15 cellular contexts compared by ENCODE assay signal in the genomic region with DNA sequence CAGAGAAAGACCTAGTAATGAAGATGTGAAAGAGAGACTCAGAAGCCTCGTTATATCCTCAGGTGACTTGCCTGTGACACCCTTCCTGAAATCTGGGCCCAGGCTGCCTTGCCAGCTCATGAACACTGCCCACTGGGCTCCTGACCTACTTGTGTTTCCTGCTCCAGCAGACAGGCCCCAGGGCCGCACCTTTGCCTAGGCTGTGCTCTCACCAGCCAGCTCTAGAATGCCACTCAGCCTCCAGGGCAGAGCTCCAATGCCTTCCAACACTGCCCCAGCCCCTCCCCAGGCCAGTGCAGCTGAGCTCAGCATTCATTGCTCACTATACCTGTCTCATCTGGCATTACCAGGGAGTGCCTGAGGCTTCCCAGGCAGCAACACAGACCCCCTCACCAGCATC.
DNase-seq lines count a peak whose midpoint lies in the region; ATAC-seq and TF ChIP-seq lines count a peak whose summit lies in the region.
"Had no signal": no experiment of that assay in that cellular context is flagged by ENCODE, and none has a peak within 500 bp of the region (broad histone marks: within the 10 kb centered on the region; RNA-seq: fewer than 3 reads in every experiment).

No MANE protein-coding gene starts in this region.

- H3K9me3 ChIP-seq in mammary epithelial cell (replicated peaks; ENCODE audit: insufficient read depth, low read length) (no peaks in the 10 kb centered on the region), skeletal muscle tissue (ENCODE audit: control insufficient read depth in 3 of 3, low read length in 3 of 3) (no peaks in the 10 kb centered on the region)

- H4K20me1 ChIP-seq in mammary epithelial cell (ENCODE audit: insufficient read depth, low read length) = no peaks in the 10 kb centered on the region

- H3K36me3 ChIP-seq in mammary epithelial cell (ENCODE audit: insufficient read depth, low read length) (peaks cover 39% of the 10 kb centered on the region), skeletal muscle tissue (ENCODE audit: control insufficient read depth in 3 of 3, insufficient read depth in 3 of 3, low read length in 3 of 3) (peaks cover 42 to 59% (median 50%) of the 10 kb centered on the region in 3 donors)

- DNase-seq in MCF 10A (ENCODE audit: unreplicated experiment) = no peak
- no peak for DNase-seq in mammary epithelial cell
- peak; percentile 46 for DNase-seq in activated CD4-positive, alpha-beta memory T cell treated with anti-CD3 and anti-CD28 coated beads, Interleukin-2, amount 10 ng/mL, durations not matched to agents 7 days and 5 days
- peak; percentile 62 for DNase-seq in epithelial cell of esophagus (ENCODE audit: low read depth)
- no peak for DNase-seq in NCI-H2171 treated with DMSO at 0.1 percent for 48 hours (lab: John Stamatoyannopoulos, UW)
- DNase-seq: Calu3; NCI-H1417; NCI-H345; stimulated activated CD4-positive, alpha-beta T cell treated with anti-CD3 and anti-CD28 coated beads, Interleukin-4, amount 100 ng/mL, for 1 hour had no signal

- TF ChIP-seq CTCF in MCF 10A (IDR thresholded peaks at IDR 0.05; ENCODE audit: unreplicated experiment) (no peak), mammary epithelial cell (conservative IDR thresholded peaks at IDR 0.05 in 1 of 2, IDR thresholded peaks at IDR 0.05 in 1 of 2; ENCODE audit: extremely low read depth in 1 of 2, insufficient read depth in 1 of 2, low read depth in 1 of 2, low read length in 2 of 2) (no peak), epithelial cell of esophagus (IDR thresholded peaks at IDR 0.05; ENCODE audit: insufficient read depth, low read depth, low read length, missing control alignments) (no peak)

- BruUV-seq in MCF 10A (replicated peaks; lab: Mats Ljungman, UMichigan) (no TSS peak), mammary epithelial cell (replicated peaks; lab: Mats Ljungman, UMichigan) (no TSS peak)

- POLR2A ChIA-PET in MCF 10A (lab: Yijun Ruan, JAX) = interaction anchor here (0.9 to 1.1 kb wide), 4 partner anchors 11 to 204 kb away, joined by 3 to 5 read pairs (median 4); no protein-coding TSS in a partner anchor
- POLR2A ChIA-PET in activated CD4-positive, alpha-beta memory T cell treated with anti-CD3 and anti-CD28 coated beads, Interleukin-2, amount 10 ng/mL, durations not matched to agents 7 days and 5 days (lab: Charles Lee) = interaction anchor here (0.8 kb wide), 1 partner anchor 121 kb away, joined by 3 read pairs; no protein-coding TSS in a partner anchor

- H3K27ac ChIP-seq in mammary epithelial cell (ENCODE audit: insufficient read depth, low read depth, low read length) (no peak overlapping the region), skeletal muscle tissue (ENCODE audit: low read depth, low read length) (peak overlapping the region; percentile 20)

- H3K27me3 ChIP-seq in mammary epithelial cell (ENCODE audit: insufficient read depth, low read length) = no peaks in the 10 kb centered on the region
- no peaks in the 10 kb centered on the region for H3K27me3 ChIP-seq in skeletal muscle tissue (ENCODE audit: control insufficient read depth in 3 of 3, insufficient read depth in 3 of 3, low read length in 3 of 3)

- H3K36me3 Mint-ChIP-seq in MCF 10A (ENCODE audit: insufficient read depth, unreplicated experiment) = peaks cover 100% of the 10 kb centered on the region
- no peaks in the 10 kb centered on the region for H3K36me3 Mint-ChIP-seq in activated CD4-positive, alpha-beta memory T cell treated with anti-CD3 and anti-CD28 coated beads, Interleukin-2, amount 10 ng/mL, durations not matched to agents 7 days and 5 days (ENCODE audit: low read depth)

- WGBS in mammary epithelial cell (ENCODE audit: low coverage, missing lambda C conversion rate) = 91% methylated on average over 2 of the region's 2 CpGs

- peak overlapping the region; percentile 35 for H3K27ac Mint-ChIP-seq in MCF 10A (ENCODE audit: low read depth, unreplicated experiment)
- peak overlapping the region; percentile 35 for H3K27ac Mint-ChIP-seq in activated CD4-positive, alpha-beta memory T cell treated with anti-CD3 and anti-CD28 coated beads, Interleukin-2, amount 10 ng/mL, durations not matched to agents 7 days and 5 days
- H3K27ac Mint-ChIP-seq: activated T-cell treated with anti-CD3 and anti-CD28 coated beads, Interleukin-2, amount 50 U/mL, for 72 hours had no signal

- H2AFZ ChIP-seq in mammary epithelial cell (ENCODE audit: low read depth, low read length) = no peak overlapping the region

- peaks cover 10% of the 10 kb centered on the region for H3K4me1 ChIP-seq in mammary epithelial cell (ENCODE audit: insufficient read depth, low read length)
- H3K4me1 ChIP-seq in skeletal muscle tissue (ENCODE audit: control insufficient read depth in 3 of 3, insufficient read depth in 3 of 3, low read length in 3 of 3) = peaks cover 5 to 11% (median 9%) of the 10 kb centered on the region in 3 donors

- no peak overlapping the region for H3K4me3 Mint-ChIP-seq in MCF 10A (ENCODE audit: unreplicated experiment)
- H3K4me3 Mint-ChIP-seq in activated CD4-positive, alpha-beta memory T cell treated with anti-CD3 and anti-CD28 coated beads, Interleukin-2, amount 10 ng/mL, durations not matched to agents 7 days and 5 days = no peak overlapping the region
- H3K4me3 Mint-ChIP-seq: activated T-cell treated with anti-CD3 and anti-CD28 coated beads, Interleukin-2, amount 50 U/mL, for 72 hours had no signal

- H3K4me1 Mint-ChIP-seq in MCF 10A (ENCODE audit: insufficient read depth, unreplicated experiment) = peaks cover 10% of the 10 kb centered on the region
- H3K4me1 Mint-ChIP-seq in activated CD4-positive, alpha-beta memory T cell treated with anti-CD3 and anti-CD28 coated beads, Interleukin-2, amount 10 ng/mL, durations not matched to agents 7 days and 5 days = peaks cover 27% of the 10 kb centered on the region

- H3K9ac ChIP-seq in mammary epithelial cell (ENCODE audit: insufficient read depth, low read length) = no peak overlapping the region
- peak overlapping the region in 2 of 3 donors; percentile 19 to 40 for H3K9ac ChIP-seq in skeletal muscle tissue (ENCODE audit: low read depth in 1 of 3, low read length in 3 of 3)

- H3K4me3 ChIP-seq in mammary epithelial cell (replicated peaks in 1 of 3; ENCODE audit: insufficient read depth in 1 of 3, low read depth in 2 of 3, low read length in 3 of 3) (no peak overlapping the region), epithelial cell of esophagus (ENCODE audit: low read length) (no peak overlapping the region), skeletal muscle tissue (ENCODE audit: low read length in 3 of 3) (no peak overlapping the region)

- H3K4me2 ChIP-seq in mammary epithelial cell (ENCODE audit: insufficient read depth, low read depth, low read length) = no peak overlapping the region

- no peak for ATAC-seq in HG02885 (IDR thresholded peaks at IDR 0.05; ENCODE audit: poor library complexity, unreplicated experiment)
- no peak for ATAC-seq in GM18511 (IDR thresholded peaks at IDR 0.05; ENCODE audit: unreplicated experiment)
- ATAC-seq: activated T-cell treated with anti-CD3 and anti-CD28 coated beads, Interleukin-2, amount 50 U/mL, for 72 hours; sciatic nerve; SK-N-SH treated with all-trans-retinoic acid at 6 μM for 48 hours had no signal

- in situ Hi-C loops in mammary epithelial cell (cut with MboI; ENCODE audit: low sequenced_read_pairs in 2 of 2) = loop anchor here in 1 of 2 donors (25.0 kb wide), 1 partner anchor 180 kb away; no protein-coding TSS in a partner anchor

- no peaks in the 10 kb centered on the region for H3K27me3 Mint-ChIP-seq in MCF 10A (ENCODE audit: insufficient read depth, unreplicated experiment)
- no peaks in the 10 kb centered on the region for H3K27me3 Mint-ChIP-seq in activated CD4-positive, alpha-beta memory T cell treated with anti-CD3 and anti-CD28 coated beads, Interleukin-2, amount 10 ng/mL, durations not matched to agents 7 days and 5 days

- CTCF ChIA-PET in MCF 10A (lab: Yijun Ruan, JAX) = interaction anchor here (0.5 to 1.5 kb wide), 6 partner anchors 10 to 658 kb away, joined by 3 to 5 read pairs (median 3); no protein-coding TSS in a partner anchor
- CTCF ChIA-PET in mammary epithelial cell (lab: Charles Lee; ENCODE audit: low non-redundant PET) = no interaction called here
- CTCF ChIA-PET in activated CD4-positive, alpha-beta memory T cell treated with anti-CD3 and anti-CD28 coated beads, Interleukin-2, amount 10 ng/mL, durations not matched to agents 7 days and 5 days (lab: Charles Lee) = no interaction called here

- no peaks in the 10 kb centered on the region for H3K9me3 Mint-ChIP-seq in MCF 10A (ENCODE audit: unreplicated experiment)
- H3K9me3 Mint-ChIP-seq in activated CD4-positive, alpha-beta memory T cell treated with anti-CD3 and anti-CD28 coated beads, Interleukin-2, amount 10 ng/mL, durations not matched to agents 7 days and 5 days = no peaks in the 10 kb centered on the region
- H3K9me3 Mint-ChIP-seq: activated T-cell treated with anti-CD3 and anti-CD28 coated beads, Interleukin-2, amount 50 U/mL, for 72 hours had no signal

- intact Hi-C loops in MCF 10A (cut with micrococcal nuclease) (no loop called here), mammary epithelial cell (cut with micrococcal nuclease) (no loop called here)

- dilution Hi-C loops in mammary epithelial cell (cut with HindIII; ENCODE audit: low sequenced_read_pairs) = no loop called here

- peaks cover 12% of the 10 kb centered on the region for H3K79me2 ChIP-seq in mammary epithelial cell (ENCODE audit: insufficient read depth, low read length)

Comparison
In these comparisons a context has a peak if more than half of its experiments do, and no peak if none do; other contexts are left out.
1. DNase-seq: peak in activated CD4-positive, alpha-beta memory T cell treated with anti-CD3 and anti-CD28 coated beads, Interleukin-2, amount 10 ng/mL, durations not matched to agents 7 days and 5 days (single experiment) and epithelial cell of esophagus (single experiment); none in MCF 10A (single experiment), mammary epithelial cell (single experiment) and NCI-H2171 treated with DMSO at 0.1 percent for 48 hours (single experiment).